In genomic region chr20:36386236-36386635, GRCh38 we compare ENCODE assay signal across 27 cellular contexts.
"Had no signal": no experiment of that assay in that cellular context is flagged by ENCODE, and none has a peak within 500 bp of the region (broad histone marks: within the 10 kb centered on the region; RNA-seq: fewer than 3 reads in every experiment).

No MANE protein-coding gene starts in this region.

- H3K4me1 ChIP-seq: colonic mucosa, esophagus muscularis mucosa, foreskin keratinocyte, gastrocnemius medialis, gastroesophageal sphincter, heart left ventricle, heart right ventricle had no signal

- H3K27me3 ChIP-seq: colonic mucosa, dorsolateral prefrontal cortex had no signal

- FAIRE-seq: colon, endometrium, endothelial cell of umbilical vein, frontal cortex had no signal

- H3K27ac Mint-ChIP-seq: dendritic cell treated with granulocyte-macrophage colony-stimulating factor and Interleukin-4, amounts not matched to agents 40 ng/mL and 50 ng/mL, for 4 days; effector memory CD8-positive, alpha-beta T cell; endodermal cell had no signal

- ATAC-seq: effector memory CD8-positive, alpha-beta T cell; esophagus mucosa; foreskin keratinocyte; gastrocnemius medialis; gastroesophageal sphincter; heart left ventricle; heart right ventricle had no signal

- DNase-seq: colonic mucosa; cortex of kidney; dermis blood vessel endothelial cell; effector CD4-positive, alpha-beta T cell; effector CD8-positive, alpha-beta T cell; effector memory CD4-positive, alpha-beta T cell; effector memory CD8-positive, alpha-beta T cell; endodermal cell; erythroblast; foreskin fibroblast; foreskin keratinocyte; foreskin melanocyte; gastrocnemius medialis; head of caudate nucleus; heart left ventricle; heart right ventricle had no signal

- H3K4me3 ChIP-seq: colonic mucosa, coronary artery, dorsolateral prefrontal cortex, esophagus muscularis mucosa, gastrocnemius medialis, gastroesophageal sphincter, heart left ventricle, heart right ventricle had no signal

- H3K27ac ChIP-seq: colonic mucosa, coronary artery, epithelial cell of prostate, esophagus muscularis mucosa, foreskin keratinocyte, gastrocnemius medialis, gastroesophageal sphincter, heart left ventricle, heart right ventricle had no signal

- H3K36me3 ChIP-seq: colonic mucosa, esophagus muscularis mucosa, gastrocnemius medialis, gastroesophageal sphincter, heart left ventricle, heart right ventricle had no signal

- H3K9me3 ChIP-seq: colonic mucosa, gastrocnemius medialis, heart right ventricle had no signal

- H3K4me3 Mint-ChIP-seq: dendritic cell treated with granulocyte-macrophage colony-stimulating factor and Interleukin-4, amounts not matched to agents 40 ng/mL and 50 ng/mL, for 4 days; effector memory CD8-positive, alpha-beta T cell; endodermal cell had no signal

- H3K9me3 Mint-ChIP-seq: dendritic cell treated with granulocyte-macrophage colony-stimulating factor and Interleukin-4, amounts not matched to agents 40 ng/mL and 50 ng/mL, for 4 days; effector memory CD8-positive, alpha-beta T cell; endodermal cell had no signal
